ENCODE assay signal across 1 cellular context in genomic region chr14:20469890-20470858, GRCh38.
TF ChIP-seq lines count a peak whose summit lies in the region.

No MANE protein-coding gene starts in this region.

TF ChIP-seq in HepG2, 621 proteins besides CTCF, POLR2A, EP300 and RAD21 (continues in another document):
- TF ChIP-seq HDAC6 (IDR thresholded peaks at IDR 0.05; ENCODE audit: low read depth, low read length) (no peak), ZNF766 (CRISPR knock-in tag; IDR thresholded peaks at IDR 0.05; ENCODE audit: borderline replicate concordance) (no peak), ZNF329 (CRISPR knock-in tag; IDR thresholded peaks at IDR 0.05; ENCODE audit: low read depth) (no peak), KAT2B (IDR thresholded peaks at IDR 0.05; ENCODE audit: borderline replicate concordance, low read depth, low read length) (no peak), FOXP4 (CRISPR knock-in tag; IDR thresholded peaks at IDR 0.05) (no peak; the same call in 1 of the 2 replicates), ZNF205 (CRISPR knock-in tag; IDR thresholded peaks at IDR 0.05) (0 out of 2 replicates have a peak, but pooled peaks have one; percentile 45), THAP8 (CRISPR knock-in tag; IDR thresholded peaks at IDR 0.05; ENCODE audit: borderline replicate concordance) (no peak), CREB1 (IDR thresholded peaks at IDR 0.05) (no peak), CREB1 (CRISPR knock-in tag; IDR thresholded peaks at IDR 0.05) (no peak), YY1 (IDR thresholded peaks at IDR 0.05; ENCODE audit: insufficient read depth, insufficient replicate concordance, low read depth, low read length) (no peak), MIER3 (CRISPR knock-in tag; IDR thresholded peaks at IDR 0.05; ENCODE audit: borderline replicate concordance) (no peak), ARNTL (CRISPR knock-in tag; IDR thresholded peaks at IDR 0.05) (no peak), KDM4B (CRISPR knock-in tag; IDR thresholded peaks at IDR 0.05) (no peak), MAZ (IDR thresholded peaks at IDR 0.05; ENCODE audit: borderline replicate concordance, low read depth, low read length) (no peak), MAZ (CRISPR knock-in tag; IDR thresholded peaks at IDR 0.05; ENCODE audit: low read depth) (peak; percentile 66; the same call in 1 of the 2 replicates), KLF15 (CRISPR knock-in tag; IDR thresholded peaks at IDR 0.05; ENCODE audit: borderline replicate concordance) (0 out of 2 replicates have a peak, but pooled peaks have one; percentile 13), ZNF296 (CRISPR knock-in tag; conservative IDR thresholded peaks at IDR 0.05) (no peak; the same call in 1 of the 2 replicates), NCOA1 (CRISPR knock-in tag; IDR thresholded peaks at IDR 0.05) (no peak), RCOR2 (CRISPR knock-in tag; IDR thresholded peaks at IDR 0.05) (no peak), POLR2G (IDR thresholded peaks at IDR 0.05; ENCODE audit: low read depth, low read length) (no peak), BHLHE40 (IDR thresholded peaks at IDR 0.05; ENCODE audit: low read length) (no peak), IRF1 (CRISPR knock-in tag; IDR thresholded peaks at IDR 0.05; ENCODE audit: low read depth) (no peak), ZNF530 (CRISPR knock-in tag; IDR thresholded peaks at IDR 0.05; ENCODE audit: low read depth) (no peak), SIX4 (CRISPR knock-in tag; IDR thresholded peaks at IDR 0.05) (no peak), ZNF780A (CRISPR knock-in tag; IDR thresholded peaks at IDR 0.05) (no peak), ELF1 (CRISPR knock-in tag; IDR thresholded peaks at IDR 0.05) (no peak), ZNF773 (CRISPR knock-in tag; IDR thresholded peaks at IDR 0.05; ENCODE audit: borderline replicate concordance) (no peak), JUN (CRISPR knock-in tag; IDR thresholded peaks at IDR 0.05) (no peak), ZNF777 (CRISPR knock-in tag; IDR thresholded peaks at IDR 0.05) (peak; percentile 27; the same call in 1 of the 2 replicates), ZHX1 (CRISPR knock-in tag; IDR thresholded peaks at IDR 0.05; ENCODE audit: low read depth) (no peak), ZNF562 (CRISPR knock-in tag; IDR thresholded peaks at IDR 0.05; ENCODE audit: borderline replicate concordance) (no peak), ZNF335 (CRISPR knock-in tag; IDR thresholded peaks at IDR 0.05) (no peak), NFYB (CRISPR knock-in tag; IDR thresholded peaks at IDR 0.05) (no peak; the same call in 1 of the 2 replicates), MED13 (CRISPR knock-in tag; IDR thresholded peaks at IDR 0.05) (no peak)
- TF ChIP-seq, protein P1, sequence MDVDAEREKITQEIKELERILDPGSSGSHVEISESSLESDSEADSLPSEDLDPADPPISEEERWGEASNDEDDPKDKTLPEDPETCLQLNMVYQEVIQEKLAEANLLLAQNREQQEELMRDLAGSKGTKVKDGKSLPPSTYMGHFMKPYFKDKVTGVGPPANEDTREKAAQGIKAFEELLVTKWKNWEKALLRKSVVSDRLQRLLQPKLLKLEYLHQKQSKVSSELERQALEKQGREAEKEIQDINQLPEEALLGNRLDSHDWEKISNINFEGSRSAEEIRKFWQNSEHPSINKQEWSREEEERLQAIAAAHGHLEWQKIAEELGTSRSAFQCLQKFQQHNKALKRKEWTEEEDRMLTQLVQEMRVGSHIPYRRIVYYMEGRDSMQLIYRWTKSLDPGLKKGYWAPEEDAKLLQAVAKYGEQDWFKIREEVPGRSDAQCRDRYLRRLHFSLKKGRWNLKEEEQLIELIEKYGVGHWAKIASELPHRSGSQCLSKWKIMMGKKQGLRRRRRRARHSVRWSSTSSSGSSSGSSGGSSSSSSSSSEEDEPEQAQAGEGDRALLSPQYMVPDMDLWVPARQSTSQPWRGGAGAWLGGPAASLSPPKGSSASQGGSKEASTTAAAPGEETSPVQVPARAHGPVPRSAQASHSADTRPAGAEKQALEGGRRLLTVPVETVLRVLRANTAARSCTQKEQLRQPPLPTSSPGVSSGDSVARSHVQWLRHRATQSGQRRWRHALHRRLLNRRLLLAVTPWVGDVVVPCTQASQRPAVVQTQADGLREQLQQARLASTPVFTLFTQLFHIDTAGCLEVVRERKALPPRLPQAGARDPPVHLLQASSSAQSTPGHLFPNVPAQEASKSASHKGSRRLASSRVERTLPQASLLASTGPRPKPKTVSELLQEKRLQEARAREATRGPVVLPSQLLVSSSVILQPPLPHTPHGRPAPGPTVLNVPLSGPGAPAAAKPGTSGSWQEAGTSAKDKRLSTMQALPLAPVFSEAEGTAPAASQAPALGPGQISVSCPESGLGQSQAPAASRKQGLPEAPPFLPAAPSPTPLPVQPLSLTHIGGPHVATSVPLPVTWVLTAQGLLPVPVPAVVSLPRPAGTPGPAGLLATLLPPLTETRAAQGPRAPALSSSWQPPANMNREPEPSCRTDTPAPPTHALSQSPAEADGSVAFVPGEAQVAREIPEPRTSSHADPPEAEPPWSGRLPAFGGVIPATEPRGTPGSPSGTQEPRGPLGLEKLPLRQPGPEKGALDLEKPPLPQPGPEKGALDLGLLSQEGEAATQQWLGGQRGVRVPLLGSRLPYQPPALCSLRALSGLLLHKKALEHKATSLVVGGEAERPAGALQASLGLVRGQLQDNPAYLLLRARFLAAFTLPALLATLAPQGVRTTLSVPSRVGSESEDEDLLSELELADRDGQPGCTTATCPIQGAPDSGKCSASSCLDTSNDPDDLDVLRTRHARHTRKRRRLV (CRISPR knock-in tag; IDR thresholded peaks at IDR 0.05): no peak
- TF ChIP-seq, protein P2, sequence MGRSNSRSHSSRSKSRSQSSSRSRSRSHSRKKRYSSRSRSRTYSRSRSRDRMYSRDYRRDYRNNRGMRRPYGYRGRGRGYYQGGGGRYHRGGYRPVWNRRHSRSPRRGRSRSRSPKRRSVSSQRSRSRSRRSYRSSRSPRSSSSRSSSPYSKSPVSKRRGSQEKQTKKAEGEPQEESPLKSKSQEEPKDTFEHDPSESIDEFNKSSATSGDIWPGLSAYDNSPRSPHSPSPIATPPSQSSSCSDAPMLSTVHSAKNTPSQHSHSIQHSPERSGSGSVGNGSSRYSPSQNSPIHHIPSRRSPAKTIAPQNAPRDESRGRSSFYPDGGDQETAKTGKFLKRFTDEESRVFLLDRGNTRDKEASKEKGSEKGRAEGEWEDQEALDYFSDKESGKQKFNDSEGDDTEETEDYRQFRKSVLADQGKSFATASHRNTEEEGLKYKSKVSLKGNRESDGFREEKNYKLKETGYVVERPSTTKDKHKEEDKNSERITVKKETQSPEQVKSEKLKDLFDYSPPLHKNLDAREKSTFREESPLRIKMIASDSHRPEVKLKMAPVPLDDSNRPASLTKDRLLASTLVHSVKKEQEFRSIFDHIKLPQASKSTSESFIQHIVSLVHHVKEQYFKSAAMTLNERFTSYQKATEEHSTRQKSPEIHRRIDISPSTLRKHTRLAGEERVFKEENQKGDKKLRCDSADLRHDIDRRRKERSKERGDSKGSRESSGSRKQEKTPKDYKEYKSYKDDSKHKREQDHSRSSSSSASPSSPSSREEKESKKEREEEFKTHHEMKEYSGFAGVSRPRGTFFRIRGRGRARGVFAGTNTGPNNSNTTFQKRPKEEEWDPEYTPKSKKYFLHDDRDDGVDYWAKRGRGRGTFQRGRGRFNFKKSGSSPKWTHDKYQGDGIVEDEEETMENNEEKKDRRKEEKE (IDR thresholded peaks at IDR 0.05): no peak
- TF ChIP-seq, protein P3, sequence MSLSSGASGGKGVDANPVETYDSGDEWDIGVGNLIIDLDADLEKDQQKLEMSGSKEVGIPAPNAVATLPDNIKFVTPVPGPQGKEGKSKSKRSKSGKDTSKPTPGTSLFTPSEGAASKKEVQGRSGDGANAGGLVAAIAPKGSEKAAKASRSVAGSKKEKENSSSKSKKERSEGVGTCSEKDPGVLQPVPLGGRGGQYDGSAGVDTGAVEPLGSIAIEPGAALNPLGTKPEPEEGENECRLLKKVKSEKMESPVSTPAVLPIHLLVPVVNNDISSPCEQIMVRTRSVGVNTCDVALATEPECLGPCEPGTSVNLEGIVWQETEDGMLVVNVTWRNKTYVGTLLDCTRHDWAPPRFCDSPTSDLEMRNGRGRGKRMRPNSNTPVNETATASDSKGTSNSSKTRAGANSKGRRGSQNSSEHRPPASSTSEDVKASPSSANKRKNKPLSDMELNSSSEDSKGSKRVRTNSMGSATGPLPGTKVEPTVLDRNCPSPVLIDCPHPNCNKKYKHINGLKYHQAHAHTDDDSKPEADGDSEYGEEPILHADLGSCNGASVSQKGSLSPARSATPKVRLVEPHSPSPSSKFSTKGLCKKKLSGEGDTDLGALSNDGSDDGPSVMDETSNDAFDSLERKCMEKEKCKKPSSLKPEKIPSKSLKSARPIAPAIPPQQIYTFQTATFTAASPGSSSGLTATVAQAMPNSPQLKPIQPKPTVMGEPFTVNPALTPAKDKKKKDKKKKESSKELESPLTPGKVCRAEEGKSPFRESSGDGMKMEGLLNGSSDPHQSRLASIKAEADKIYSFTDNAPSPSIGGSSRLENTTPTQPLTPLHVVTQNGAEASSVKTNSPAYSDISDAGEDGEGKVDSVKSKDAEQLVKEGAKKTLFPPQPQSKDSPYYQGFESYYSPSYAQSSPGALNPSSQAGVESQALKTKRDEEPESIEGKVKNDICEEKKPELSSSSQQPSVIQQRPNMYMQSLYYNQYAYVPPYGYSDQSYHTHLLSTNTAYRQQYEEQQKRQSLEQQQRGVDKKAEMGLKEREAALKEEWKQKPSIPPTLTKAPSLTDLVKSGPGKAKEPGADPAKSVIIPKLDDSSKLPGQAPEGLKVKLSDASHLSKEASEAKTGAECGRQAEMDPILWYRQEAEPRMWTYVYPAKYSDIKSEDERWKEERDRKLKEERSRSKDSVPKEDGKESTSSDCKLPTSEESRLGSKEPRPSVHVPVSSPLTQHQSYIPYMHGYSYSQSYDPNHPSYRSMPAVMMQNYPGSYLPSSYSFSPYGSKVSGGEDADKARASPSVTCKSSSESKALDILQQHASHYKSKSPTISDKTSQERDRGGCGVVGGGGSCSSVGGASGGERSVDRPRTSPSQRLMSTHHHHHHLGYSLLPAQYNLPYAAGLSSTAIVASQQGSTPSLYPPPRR (CRISPR knock-in tag; IDR thresholded peaks at IDR 0.05; ENCODE audit: borderline replicate concordance): no peak
- TF ChIP-seq, protein P4, sequence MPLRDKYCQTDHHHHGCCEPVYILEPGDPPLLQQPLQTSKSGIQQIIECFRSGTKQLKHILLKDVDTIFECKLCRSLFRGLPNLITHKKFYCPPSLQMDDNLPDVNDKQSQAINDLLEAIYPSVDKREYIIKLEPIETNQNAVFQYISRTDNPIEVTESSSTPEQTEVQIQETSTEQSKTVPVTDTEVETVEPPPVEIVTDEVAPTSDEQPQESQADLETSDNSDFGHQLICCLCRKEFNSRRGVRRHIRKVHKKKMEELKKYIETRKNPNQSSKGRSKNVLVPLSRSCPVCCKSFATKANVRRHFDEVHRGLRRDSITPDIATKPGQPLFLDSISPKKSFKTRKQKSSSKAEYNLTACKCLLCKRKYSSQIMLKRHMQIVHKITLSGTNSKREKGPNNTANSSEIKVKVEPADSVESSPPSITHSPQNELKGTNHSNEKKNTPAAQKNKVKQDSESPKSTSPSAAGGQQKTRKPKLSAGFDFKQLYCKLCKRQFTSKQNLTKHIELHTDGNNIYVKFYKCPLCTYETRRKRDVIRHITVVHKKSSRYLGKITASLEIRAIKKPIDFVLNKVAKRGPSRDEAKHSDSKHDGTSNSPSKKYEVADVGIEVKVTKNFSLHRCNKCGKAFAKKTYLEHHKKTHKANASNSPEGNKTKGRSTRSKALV (CRISPR knock-in tag; IDR thresholded peaks at IDR 0.05): no peak
- TF ChIP-seq, protein P5, sequence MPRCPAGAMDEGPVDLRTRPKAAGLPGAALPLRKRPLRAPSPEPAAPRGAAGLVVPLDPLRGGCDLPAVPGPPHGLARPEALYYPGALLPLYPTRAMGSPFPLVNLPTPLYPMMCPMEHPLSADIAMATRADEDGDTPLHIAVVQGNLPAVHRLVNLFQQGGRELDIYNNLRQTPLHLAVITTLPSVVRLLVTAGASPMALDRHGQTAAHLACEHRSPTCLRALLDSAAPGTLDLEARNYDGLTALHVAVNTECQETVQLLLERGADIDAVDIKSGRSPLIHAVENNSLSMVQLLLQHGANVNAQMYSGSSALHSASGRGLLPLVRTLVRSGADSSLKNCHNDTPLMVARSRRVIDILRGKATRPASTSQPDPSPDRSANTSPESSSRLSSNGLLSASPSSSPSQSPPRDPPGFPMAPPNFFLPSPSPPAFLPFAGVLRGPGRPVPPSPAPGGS (CRISPR knock-in tag; IDR thresholded peaks at IDR 0.05): no peak
